20 cellular contexts compared by ENCODE assay signal in the genomic region with DNA sequence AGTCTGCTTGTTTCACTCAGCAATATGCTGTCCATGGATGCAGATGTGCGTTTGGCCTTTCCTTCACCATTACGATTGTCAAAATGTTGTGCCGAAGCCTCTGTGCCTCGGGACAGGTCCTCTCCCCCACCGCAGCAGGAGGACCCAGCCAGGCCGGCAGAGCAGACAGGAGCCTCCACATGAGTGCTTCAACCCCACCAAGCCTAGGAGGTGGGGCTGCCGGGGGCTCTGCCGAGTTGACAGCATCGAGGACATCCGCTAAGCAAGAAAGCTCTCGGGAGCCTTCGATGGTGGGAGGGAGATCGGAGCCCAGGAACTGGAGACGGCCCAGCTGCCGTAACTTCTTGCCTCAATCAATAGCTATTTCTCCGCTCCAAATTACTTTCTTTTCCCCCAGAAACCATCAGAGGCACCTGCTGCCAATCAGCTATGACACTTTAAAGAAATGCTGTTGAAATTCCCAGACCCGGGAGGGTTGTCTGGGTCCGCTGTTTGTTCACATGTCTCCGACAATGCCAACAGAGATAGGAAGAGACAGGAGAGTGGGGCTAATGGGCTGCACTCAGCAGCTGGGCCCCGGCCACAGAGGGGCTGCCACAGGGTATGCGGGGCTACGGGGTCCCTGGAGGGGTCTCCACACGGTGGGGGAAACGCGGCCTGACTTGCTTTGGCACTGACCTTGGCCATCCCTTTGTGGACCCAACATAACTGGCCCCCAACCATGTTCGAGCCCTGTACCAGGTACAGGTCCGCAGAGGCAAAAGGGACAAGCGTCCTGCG.
"Had no signal": no experiment of that assay in that cellular context is flagged by ENCODE, and none has a peak within 500 bp of the region (broad histone marks: within the 10 kb centered on the region; RNA-seq: fewer than 3 reads in every experiment).

No MANE protein-coding gene starts in this region.

- H3K4me2 ChIP-seq: hepatocyte, smooth muscle cell had no signal

- H3K27ac Mint-ChIP-seq: naive thymus-derived CD8-positive, alpha-beta T cell; stimulated activated naive CD8-positive, alpha-beta T cell treated with anti-CD3 and anti-CD28 coated beads, Interleukin-15, amount 100 ng/mL, for 72 hours had no signal

- H3K79me2 ChIP-seq: hepatocyte had no signal

- DNase-seq: dorsolateral prefrontal cortex; effector CD4-positive, alpha-beta T cell; heart left ventricle; kidney; left ventricle myocardium inferior; lower lobe of right lung; naive thymus-derived CD8-positive, alpha-beta T cell; stimulated activated CD4-positive, alpha-beta T cell treated with anti-CD3 and anti-CD28 coated beads, Interleukin-12 subunit alpha, Interleukin-12 subunit beta, amount 100 ng/mL, for 4 hours; stimulated activated CD4-positive, alpha-beta T cell treated with anti-CD3 and anti-CD28 coated beads, Interleukin-1b, Interleukin-23, amount 100 ng/mL, for 48 hours; stimulated activated CD4-positive, alpha-beta T cell treated with anti-CD3 and anti-CD28 coated beads, Interleukin-4, amount 100 ng/mL, for 1 hour; stimulated activated CD8-positive, alpha-beta memory T cell treated with anti-CD3 and anti-CD28 coated beads, Interleukin-4, amount 100 ng/mL, for 48 hours; stimulated activated naive CD4-positive, alpha-beta T cell; stimulated activated naive CD8-positive, alpha-beta T cell treated with anti-CD3 and anti-CD28 coated beads, Interleukin-15, amount 100 ng/mL, for 72 hours; thyroid gland; trophoblast cell had no signal

- H3K4me3 Mint-ChIP-seq: naive thymus-derived CD8-positive, alpha-beta T cell; stimulated activated naive CD8-positive, alpha-beta T cell treated with anti-CD3 and anti-CD28 coated beads, Interleukin-15, amount 100 ng/mL, for 72 hours had no signal

- ATAC-seq: heart left ventricle; lower lobe of right lung; naive thymus-derived CD8-positive, alpha-beta T cell; pancreas; sciatic nerve; stimulated activated naive CD8-positive, alpha-beta T cell treated with anti-CD3 and anti-CD28 coated beads, Interleukin-15, amount 100 ng/mL, for 72 hours had no signal

- H3K9me3 ChIP-seq: heart left ventricle, left ventricle myocardium inferior, lower lobe of right lung, pancreas, thyroid gland, vagina had no signal

- H3K27me3 Mint-ChIP-seq: stimulated activated naive CD8-positive, alpha-beta T cell treated with anti-CD3 and anti-CD28 coated beads, Interleukin-15, amount 100 ng/mL, for 72 hours had no signal

- H3K27ac ChIP-seq: dorsolateral prefrontal cortex, heart left ventricle, hepatocyte, left ventricle myocardium inferior, lower lobe of right lung, pancreas, thyroid gland, vagina had no signal

- H3K4me3 ChIP-seq: dorsolateral prefrontal cortex, heart left ventricle, hepatocyte, left ventricle myocardium inferior, lower lobe of right lung, pancreas, smooth muscle cell, thyroid gland, vagina had no signal

- H3K36me3 Mint-ChIP-seq: naive thymus-derived CD8-positive, alpha-beta T cell had no signal

- H3K27me3 ChIP-seq: dorsolateral prefrontal cortex, hepatocyte, pancreas, thyroid gland, vagina had no signal

- H3K36me3 ChIP-seq: heart left ventricle, left ventricle myocardium inferior, lower lobe of right lung, pancreas, thyroid gland, vagina had no signal

- H2AFZ ChIP-seq: hepatocyte had no signal

- H3K4me1 Mint-ChIP-seq: naive thymus-derived CD8-positive, alpha-beta T cell; stimulated activated naive CD8-positive, alpha-beta T cell treated with anti-CD3 and anti-CD28 coated beads, Interleukin-15, amount 100 ng/mL, for 72 hours had no signal
